Comparison of ENCODE assay signal across 2 cellular contexts in the genomic region with DNA sequence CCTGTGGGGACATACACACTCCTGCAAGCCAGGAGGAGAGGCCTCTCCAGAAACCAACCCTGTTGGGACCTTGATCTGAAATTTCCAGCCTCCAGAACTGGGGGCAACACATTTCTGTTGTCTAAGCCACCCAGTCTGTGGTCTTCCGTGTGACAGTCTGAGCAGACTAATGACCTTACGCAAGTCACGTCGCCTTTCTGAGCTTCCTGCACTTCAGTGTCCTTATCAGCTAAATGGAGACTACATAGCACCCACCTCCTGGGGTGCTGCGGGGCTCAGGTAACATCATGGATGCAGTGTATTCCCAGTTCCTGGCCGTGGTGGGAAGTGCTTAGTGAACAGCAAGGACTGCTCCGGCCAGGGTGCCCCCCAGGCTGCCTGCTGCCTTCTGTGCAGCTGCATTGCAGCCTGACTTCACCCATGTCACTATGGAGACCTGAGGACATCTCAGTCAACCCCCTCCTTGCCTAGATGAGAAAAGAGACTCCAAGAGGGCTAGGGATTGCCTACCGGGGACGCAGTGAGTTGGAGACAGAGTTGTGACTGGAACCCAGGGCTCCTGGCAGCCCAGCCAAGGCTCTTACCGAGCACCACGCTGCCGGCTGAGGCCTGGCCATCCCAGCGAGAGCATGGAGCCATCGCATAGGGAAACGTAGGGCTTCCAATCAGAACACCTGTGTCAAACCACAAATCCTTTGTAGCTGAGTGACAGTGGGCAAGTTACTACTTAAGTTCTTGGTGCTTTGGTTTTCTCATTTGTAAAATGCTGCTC.
TF ChIP-seq lines count a peak whose summit lies in the region.

No MANE protein-coding gene starts in this region.

TF ChIP-seq in GM23338, 12 proteins besides CTCF, POLR2A, EP300 and RAD21:
- no peak for TF ChIP-seq STAT1 (IDR thresholded peaks at IDR 0.05; ENCODE audit: unreplicated experiment)
- TF ChIP-seq ETS1 (IDR thresholded peaks at IDR 0.05), result no peak
- no peak for TF ChIP-seq JUNB (IDR thresholded peaks at IDR 0.05; ENCODE audit: unreplicated experiment)
- TF ChIP-seq EZH2 (IDR thresholded peaks at IDR 0.05; ENCODE audit: low read depth, unreplicated experiment), result no peak
- no peak for TF ChIP-seq POLR2AphosphoS5 (IDR thresholded peaks at IDR 0.05; ENCODE audit: low read depth)

TF ChIP-seq in K562, 482 proteins besides CTCF, POLR2A, EP300 and RAD21:
- TF ChIP-seq ELK3 (CRISPR knock-in tag; IDR thresholded peaks at IDR 0.05) (no peak), DPF2 (IDR thresholded peaks at IDR 0.05) (0 out of 2 replicates have a peak, but pooled peaks have one; percentile 25), HNRNPLL (IDR thresholded peaks at IDR 0.05; ENCODE audit: low read depth, low read length, poor library complexity, severe bottlenecking) (peak; percentile 73), MTA3 (IDR thresholded peaks at IDR 0.05; ENCODE audit: borderline replicate concordance) (0 out of 2 replicates have a peak, but pooled peaks have one; percentile 17), CEBPB (tag; IDR thresholded peaks at IDR 0.05) (peak; percentile 61), ZBTB17 (CRISPR knock-in tag; IDR thresholded peaks at IDR 0.05) (no peak), NRF1 (conservative IDR thresholded peaks at IDR 0.05 in 1 of 2, IDR thresholded peaks at IDR 0.05 in 1 of 2) (peak in 1 of 2 experiments; percentile 21; a peak in 1 of 4 replicates), SFPQ (IDR thresholded peaks at IDR 0.05; ENCODE audit: low read depth, low read length) (no peak), ZNF232 (CRISPR knock-in tag; IDR thresholded peaks at IDR 0.05) (no peak), RFX1 (IDR thresholded peaks at IDR 0.05) (0 out of 2 replicates have a peak, but pooled peaks have one; percentile 5), TEAD4 (IDR thresholded peaks at IDR 0.05; ENCODE audit: low read length) (no peak), TEAD4 (CRISPR knock-in tag; IDR thresholded peaks at IDR 0.05; ENCODE audit: borderline replicate concordance) (no peak), MEIS2 (IDR thresholded peaks at IDR 0.05; ENCODE audit: partially characterized antibody) (peak; percentile 16), TARDBP (IDR thresholded peaks at IDR 0.05) (no peak)
- TF ChIP-seq, protein P1, sequence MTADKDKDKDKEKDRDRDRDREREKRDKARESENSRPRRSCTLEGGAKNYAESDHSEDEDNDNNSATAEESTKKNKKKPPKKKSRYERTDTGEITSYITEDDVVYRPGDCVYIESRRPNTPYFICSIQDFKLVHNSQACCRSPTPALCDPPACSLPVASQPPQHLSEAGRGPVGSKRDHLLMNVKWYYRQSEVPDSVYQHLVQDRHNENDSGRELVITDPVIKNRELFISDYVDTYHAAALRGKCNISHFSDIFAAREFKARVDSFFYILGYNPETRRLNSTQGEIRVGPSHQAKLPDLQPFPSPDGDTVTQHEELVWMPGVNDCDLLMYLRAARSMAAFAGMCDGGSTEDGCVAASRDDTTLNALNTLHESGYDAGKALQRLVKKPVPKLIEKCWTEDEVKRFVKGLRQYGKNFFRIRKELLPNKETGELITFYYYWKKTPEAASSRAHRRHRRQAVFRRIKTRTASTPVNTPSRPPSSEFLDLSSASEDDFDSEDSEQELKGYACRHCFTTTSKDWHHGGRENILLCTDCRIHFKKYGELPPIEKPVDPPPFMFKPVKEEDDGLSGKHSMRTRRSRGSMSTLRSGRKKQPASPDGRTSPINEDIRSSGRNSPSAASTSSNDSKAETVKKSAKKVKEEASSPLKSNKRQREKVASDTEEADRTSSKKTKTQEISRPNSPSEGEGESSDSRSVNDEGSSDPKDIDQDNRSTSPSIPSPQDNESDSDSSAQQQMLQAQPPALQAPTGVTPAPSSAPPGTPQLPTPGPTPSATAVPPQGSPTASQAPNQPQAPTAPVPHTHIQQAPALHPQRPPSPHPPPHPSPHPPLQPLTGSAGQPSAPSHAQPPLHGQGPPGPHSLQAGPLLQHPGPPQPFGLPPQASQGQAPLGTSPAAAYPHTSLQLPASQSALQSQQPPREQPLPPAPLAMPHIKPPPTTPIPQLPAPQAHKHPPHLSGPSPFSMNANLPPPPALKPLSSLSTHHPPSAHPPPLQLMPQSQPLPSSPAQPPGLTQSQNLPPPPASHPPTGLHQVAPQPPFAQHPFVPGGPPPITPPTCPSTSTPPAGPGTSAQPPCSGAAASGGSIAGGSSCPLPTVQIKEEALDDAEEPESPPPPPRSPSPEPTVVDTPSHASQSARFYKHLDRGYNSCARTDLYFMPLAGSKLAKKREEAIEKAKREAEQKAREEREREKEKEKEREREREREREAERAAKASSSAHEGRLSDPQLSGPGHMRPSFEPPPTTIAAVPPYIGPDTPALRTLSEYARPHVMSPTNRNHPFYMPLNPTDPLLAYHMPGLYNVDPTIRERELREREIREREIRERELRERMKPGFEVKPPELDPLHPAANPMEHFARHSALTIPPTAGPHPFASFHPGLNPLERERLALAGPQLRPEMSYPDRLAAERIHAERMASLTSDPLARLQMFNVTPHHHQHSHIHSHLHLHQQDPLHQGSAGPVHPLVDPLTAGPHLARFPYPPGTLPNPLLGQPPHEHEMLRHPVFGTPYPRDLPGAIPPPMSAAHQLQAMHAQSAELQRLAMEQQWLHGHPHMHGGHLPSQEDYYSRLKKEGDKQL (CRISPR knock-in tag; IDR thresholded peaks at IDR 0.05; ENCODE audit: borderline replicate concordance), result no peak
